ENCODE assay signal across 17 cellular contexts in the genomic region with DNA sequence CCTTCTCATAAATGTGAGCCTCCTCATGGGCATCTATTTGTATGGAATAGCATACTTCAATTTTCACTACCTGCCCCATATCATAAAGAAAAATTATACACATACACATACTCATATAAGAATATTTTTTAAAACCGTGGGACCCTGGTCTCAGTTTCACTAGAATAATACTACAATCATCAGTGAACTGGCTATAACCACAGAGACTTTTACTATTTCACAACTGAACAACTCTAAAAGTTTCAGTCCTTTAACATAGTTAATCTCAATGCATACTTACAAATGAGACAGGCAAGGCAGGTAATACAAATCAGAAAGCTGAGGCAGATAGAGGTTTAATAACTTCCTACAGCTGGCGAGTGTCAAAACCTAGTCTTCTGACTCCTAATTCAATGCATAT.
"Had no signal": no experiment of that assay in that cellular context is flagged by ENCODE, and none has a peak within 500 bp of the region (broad histone marks: within the 10 kb centered on the region; RNA-seq: fewer than 3 reads in every experiment).

No MANE protein-coding gene starts in this region.

- H3K9me3 Mint-ChIP-seq: activated naive CD4-positive, alpha-beta T cell treated with anti-CD3 and anti-CD28 coated beads for 36 hours; effector memory CD8-positive, alpha-beta T cell; memory B cell; stimulated activated effector memory CD8-positive, alpha-beta T cell treated with anti-CD3 and anti-CD28 coated beads, Interleukin-12 subunit alpha, Interleukin-12 subunit beta, amount 100 ng/mL, for 72 hours had no signal

- H3K9me3 ChIP-seq: adrenal gland, gastrocnemius medialis, left lung, psoas muscle, right lobe of liver, vagina had no signal

- H3K4me3 ChIP-seq: adrenal gland, gastrocnemius medialis, heart right ventricle, left lung, psoas muscle, right lobe of liver, tibial artery, vagina had no signal

- H3K4me1 Mint-ChIP-seq: stimulated activated effector memory CD8-positive, alpha-beta T cell treated with anti-CD3 and anti-CD28 coated beads, Interleukin-12 subunit alpha, Interleukin-12 subunit beta, amount 100 ng/mL, for 72 hours had no signal

- FAIRE-seq: keratinocyte had no signal

- H3K4me3 Mint-ChIP-seq: activated naive CD4-positive, alpha-beta T cell treated with anti-CD3 and anti-CD28 coated beads for 36 hours; effector memory CD8-positive, alpha-beta T cell; memory B cell; nephron; stimulated activated effector memory CD8-positive, alpha-beta T cell treated with anti-CD3 and anti-CD28 coated beads, Interleukin-12 subunit alpha, Interleukin-12 subunit beta, amount 100 ng/mL, for 72 hours had no signal

- H3K36me3 Mint-ChIP-seq: stimulated activated effector memory CD8-positive, alpha-beta T cell treated with anti-CD3 and anti-CD28 coated beads, Interleukin-12 subunit alpha, Interleukin-12 subunit beta, amount 100 ng/mL, for 72 hours had no signal

- ATAC-seq: effector memory CD8-positive, alpha-beta T cell; gastrocnemius medialis; heart right ventricle; left lung; psoas muscle; right lobe of liver; stimulated activated effector memory CD8-positive, alpha-beta T cell treated with anti-CD3 and anti-CD28 coated beads, Interleukin-12 subunit alpha, Interleukin-12 subunit beta, amount 100 ng/mL, for 72 hours had no signal

- H3K27ac Mint-ChIP-seq: activated naive CD4-positive, alpha-beta T cell treated with anti-CD3 and anti-CD28 coated beads for 36 hours; effector memory CD8-positive, alpha-beta T cell; memory B cell; stimulated activated effector memory CD8-positive, alpha-beta T cell treated with anti-CD3 and anti-CD28 coated beads, Interleukin-12 subunit alpha, Interleukin-12 subunit beta, amount 100 ng/mL, for 72 hours had no signal

- H3K36me3 ChIP-seq: adrenal gland, gastrocnemius medialis, heart right ventricle, left lung, right lobe of liver, tibial artery, vagina had no signal

- H3K27ac ChIP-seq: adrenal gland, epithelial cell of prostate, gastrocnemius medialis, heart right ventricle, left lung, psoas muscle, right lobe of liver, tibial artery, vagina had no signal

- H3K4me1 ChIP-seq: adrenal gland, left lung, psoas muscle, right lobe of liver, tibial artery, vagina had no signal

- DNase-seq: activated naive CD4-positive, alpha-beta T cell treated with anti-CD3 and anti-CD28 coated beads for 36 hours; adrenal gland; central memory CD4-positive, alpha-beta T cell; cortex of kidney; effector memory CD8-positive, alpha-beta T cell; gastrocnemius medialis; heart right ventricle; left lung; psoas muscle; right lobe of liver; tibial artery had no signal

- H3K27me3 Mint-ChIP-seq: effector memory CD8-positive, alpha-beta T cell; memory B cell had no signal

- H3K27me3 ChIP-seq: adrenal gland, gastrocnemius medialis, heart right ventricle, left lung, right lobe of liver, tibial artery, vagina had no signal
